In the genomic region with DNA sequence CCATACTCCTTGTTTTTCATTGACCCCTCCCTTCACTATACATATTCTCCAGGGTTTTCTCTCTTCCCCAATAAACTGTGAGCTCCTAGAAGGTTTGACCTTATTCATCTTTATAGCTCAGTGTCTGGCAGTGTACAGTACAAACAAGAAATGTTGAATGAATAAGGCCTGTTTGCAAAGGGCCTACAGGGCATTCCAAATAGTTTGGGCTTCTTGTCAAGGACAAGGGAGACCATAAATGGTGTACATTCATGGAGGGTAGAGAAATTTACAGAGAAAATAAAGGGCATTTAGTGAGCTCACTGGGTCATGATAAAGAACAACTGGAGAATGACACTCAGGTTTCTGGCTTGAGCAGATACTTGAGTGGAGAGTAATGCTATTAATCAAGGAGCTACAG, we compare ENCODE assay signal across 15 cellular contexts. TPM values are rescaled to one million over a fixed set of nuclear protein-coding genes. Genes with fewer than 3 reads are reported as not detected.
A peak's percentile ranks its signal among the peaks of the same experiment; 100 is the strongest.
DNase-seq lines count a peak whose midpoint lies in the region; ATAC-seq and TF ChIP-seq lines count a peak whose summit lies in the region.
"Had no signal": no experiment of that assay in that cellular context is flagged by ENCODE, and none has a peak within 500 bp of the region (broad histone marks: within the 10 kb centered on the region; RNA-seq: fewer than 3 reads in every experiment).

No MANE protein-coding gene starts in this region.

- no peak for ATAC-seq in CD4-positive, alpha-beta T cell (ENCODE audit: poor library complexity)
- ATAC-seq: GM12878, GM23338 had no signal

- CTCF ChIA-PET in CD4-positive, alpha-beta T cell (lab: Charles Lee): interaction anchor here (1.5 kb wide), 1 partner anchor 11 kb away, joined by 6 read pairs; no protein-coding TSS in a partner anchor

- no peaks in the 10 kb centered on the region for H3K9me3 Mint-ChIP-seq in CD4-positive, alpha-beta T cell
- H3K9me3 Mint-ChIP-seq: GM23338 had no signal

- H3K27me3 ChIP-seq in CD4-positive, alpha-beta T cell (ENCODE audit: control insufficient read depth, insufficient read depth, low read length): no peaks in the 10 kb centered on the region
- H3K27me3 ChIP-seq in right atrium auricular region: no peaks in the 10 kb centered on the region
- H3K27me3 ChIP-seq: BLaER1 had no signal

- H3K4me3 Mint-ChIP-seq in CD4-positive, alpha-beta T cell: no peak overlapping the region
- H3K4me3 Mint-ChIP-seq: GM23338, H9 had no signal

- no peak overlapping the region for H3K27ac ChIP-seq in CD4-positive, alpha-beta T cell (ENCODE audit: low read depth, low read length)
- no peak overlapping the region for H3K27ac ChIP-seq in right atrium auricular region
- H3K27ac ChIP-seq: BLaER1 had no signal

- H3K9me3 ChIP-seq in CD4-positive, alpha-beta T cell (ENCODE audit: control insufficient read depth, low read length): no peaks in the 10 kb centered on the region
- H3K9me3 ChIP-seq in right atrium auricular region: no peaks in the 10 kb centered on the region
- H3K9me3 ChIP-seq: BLaER1 had no signal

- H3K27ac Mint-ChIP-seq in CD4-positive, alpha-beta T cell: peak overlapping the region; percentile 70
- H3K27ac Mint-ChIP-seq: GM23338, H9 had no signal

- no peak overlapping the region for H3K4me3 ChIP-seq in right atrium auricular region
- H3K4me3 ChIP-seq: BLaER1, GM12878, GM23338 had no signal

- H3K36me3 ChIP-seq in right atrium auricular region: peaks cover 13% of the 10 kb centered on the region

- no peaks in the 10 kb centered on the region for H3K4me1 ChIP-seq in right atrium auricular region

- peak; percentile 76 for DNase-seq in NCI-H82 (lab: John Stamatoyannopoulos, UW)
- no peak for DNase-seq in NCI-H82 treated with DMSO at 0.1 percent for 48 hours (lab: John Stamatoyannopoulos, UW; ENCODE audit: unreplicated experiment)
- DNase-seq in CD4-positive, alpha-beta T cell: no peak
- peak; percentile 90 for DNase-seq in SK-MEL-5 (ENCODE audit: low read depth, low spot score)
- peak; percentile 15 for DNase-seq in epidermal melanocyte (ENCODE audit: insufficient read length, low spot score)
- no peak for DNase-seq in inferior parietal cortex (ENCODE audit: extremely low spot score)
- DNase-seq in right atrium auricular region (ENCODE audit: low spot score): no peak
- no peak for DNase-seq in HUDEP-2 (lab: John Stamatoyannopoulos, UW; ENCODE audit: unreplicated experiment in 76 of 76)
- DNase-seq: 8988T, AML-193, DMS79, H9 had no signal

- no peak for TF ChIP-seq CTCF in CD4-positive, alpha-beta T cell (IDR thresholded peaks at IDR 0.05)
- TF ChIP-seq CTCF in right atrium auricular region (IDR thresholded peaks at IDR 0.05): no peak

- no peaks in the 10 kb centered on the region for H3K27me3 Mint-ChIP-seq in CD4-positive, alpha-beta T cell

- intact Hi-C loops in CD4-positive, alpha-beta T cell (cut with DNase I, micrococcal nuclease): no loop called here

- in situ Hi-C loops in SK-MEL-5 (cut with HindIII; ENCODE audit: low pct_unique_long_range_greater_than_20kb, low sequenced_read_pairs): no loop called here

- peaks cover 46% of the 10 kb centered on the region for H3K36me3 Mint-ChIP-seq in CD4-positive, alpha-beta T cell (ENCODE audit: low read depth)

- POLR2A ChIA-PET in CD4-positive, alpha-beta T cell (lab: Charles Lee): no interaction called here

- H3K4me1 Mint-ChIP-seq in CD4-positive, alpha-beta T cell (ENCODE audit: low read depth): no peaks in the 10 kb centered on the region
- H3K4me1 Mint-ChIP-seq: GM23338, H9 had no signal

RNA-seq across cellular contexts. Expression of a gene that starts 47.5 kb away (rescaled TPM):
- 10 to 100 TPM; 56.1 to 62.5 TPM for total RNA-seq in CD4-positive, alpha-beta T cell
- total RNA-seq in SK-MEL-5 (2014; rRNA removed; shearing (Covaris generic)): 51.7 and 52.1 TPM in 2 replicates
- 49.4 and 51.6 TPM in 2 replicates for polyA plus RNA-seq in SK-MEL-5 (2015; cell fraction: cytosol; rRNA removed)
- polyA plus RNA-seq in SK-MEL-5 (2015; cell fraction: nucleus; rRNA removed): 38.1 and 38.8 TPM in 2 replicates
- total RNA-seq in right atrium auricular region: 10 to 100 TPM; 31.5 to 39.8 TPM

Comparison
In these comparisons a context has a peak if more than half of its experiments do, and no peak if none do; other contexts are left out.
1. DNase-seq: peak in NCI-H82 (single experiment), SK-MEL-5 (single experiment) and epidermal melanocyte (single experiment); none in NCI-H82 treated with DMSO at 0.1 percent for 48 hours (single experiment), CD4-positive, alpha-beta T cell (0 of 10), inferior parietal cortex (single experiment), right atrium auricular region (single experiment) and HUDEP-2 (0 of 76).